Comparison of ENCODE assay signal across 33 cellular contexts in genomic region chr2:240363718-240364581, GRCh38.
DNase-seq lines count a peak whose midpoint lies in the region; ATAC-seq, FAIRE-seq and TF ChIP-seq lines count a peak whose summit lies in the region.
"Had no signal": no experiment of that assay in that cellular context is flagged by ENCODE, and none has a peak within 500 bp of the region (broad histone marks: within the 10 kb centered on the region; RNA-seq: fewer than 3 reads in every experiment).

No MANE protein-coding gene starts in this region.

- H2BK120ac ChIP-seq in neuronal stem cell (ENCODE audit: low read depth, low read length), result peak overlapping the region; percentile 73

- peak; percentile 17 for DNase-seq in Right ventricle myocardium superior
- no peak for DNase-seq in Right ventricle myocardium inferior (ENCODE audit: missing footprints)
- peak; percentile 42 for DNase-seq in RPMI8226
- peak; percentile 45 for DNase-seq in kidney
- DNase-seq in neuronal stem cell (ENCODE audit: low spot score), result no peak
- DNase-seq in NCI-H187 treated with DMSO at 0.1 percent for 48 hours (lab: John Stamatoyannopoulos, UW), result no peak
- DNase-seq in activated T-cell treated with anti-CD3 and anti-CD28 coated beads, Interleukin-2, amount 50 U/mL, for 1 hour, result no peak
- DNase-seq: activated CD4-positive, alpha-beta T cell treated with anti-CD3 and anti-CD28 coated beads for 4 hours; amygdala; CD8-positive, alpha-beta T cell; left colon; mesendoderm; NCI-H1092 treated with DMSO at 0.1 percent for 48 hours; NCI-H1930; NCI-H2227 treated with DMSO at 0.1 percent for 48 hours; NCI-H526; PC-9; retina; SIG-M5; stimulated activated CD4-positive, alpha-beta T cell treated with anti-CD3 and anti-CD28 coated beads, Interleukin-1b, Interleukin-23, amount 100 ng/mL, for 48 hours; stimulated activated naive CD4-positive, alpha-beta T cell treated with Interleukin-2 at 50 U/mL for 16 hours; SW 1271; T-helper 9 cell had no signal

- peak overlapping the region; percentile 97 for H2BK15ac ChIP-seq in neuronal stem cell (ENCODE audit: low read length)

- no peak overlapping the region for H2AFZ ChIP-seq in neuronal stem cell (ENCODE audit: low read length)
- H2AFZ ChIP-seq: PC-9 had no signal

- peak overlapping the region; percentile 79 for H2BK12ac ChIP-seq in neuronal stem cell (ENCODE audit: low read length)

- H3K18ac ChIP-seq in neuronal stem cell (ENCODE audit: low read length), result peak overlapping the region; percentile 88

- H3K4me1 ChIP-seq in kidney (ENCODE audit: control insufficient read depth in 1 of 2, insufficient read depth in 1 of 2, low read depth in 1 of 2, low read length in 2 of 2) (no peaks in the 10 kb centered on the region), neuronal stem cell (ENCODE audit: control insufficient read depth in 2 of 2, insufficient read depth in 1 of 2, low read depth in 1 of 2, low read length in 2 of 2) (peaks cover 0 to 7% of the 10 kb centered on the region in 2 donors)
- H3K4me1 ChIP-seq: breast epithelium, vagina had no signal

- intact Hi-C loops in Right ventricle myocardium superior (cut with DNase I) (no loop called here), Right ventricle myocardium inferior (cut with DNase I) (no loop called here), kidney (cut with DNase I) (no loop called here)

- no peak overlapping the region for H2BK5ac ChIP-seq in neuronal stem cell (ENCODE audit: low read length)

- H3K36me3 ChIP-seq in kidney (ENCODE audit: control insufficient read depth in 1 of 2, insufficient read depth in 2 of 2, low read length in 2 of 2) (no peaks in the 10 kb centered on the region), neuronal stem cell (replicated peaks in 1 of 2; ENCODE audit: control insufficient read depth in 2 of 2, insufficient read depth in 2 of 2, low read length in 2 of 2) (no peaks in the 10 kb centered on the region)
- H3K36me3 ChIP-seq: breast epithelium, gastroesophageal sphincter, pancreas, vagina had no signal

- WGBS in neuronal stem cell (ENCODE audit: extremely low coverage in 2 of 2, insufficient read length in 2 of 2, insufficient replicate concordance in 1 of 2), 2 donors, result no CpG with 5 or more reads among the region's 28 CpGs

- peaks cover 4 to 15% of the 10 kb centered on the region in 2 donors for H3K9me3 ChIP-seq in kidney (ENCODE audit: control insufficient read depth in 1 of 2, low read length in 2 of 2)
- H3K9me3 ChIP-seq in neuronal stem cell (replicated peaks in 1 of 2; ENCODE audit: control insufficient read depth in 2 of 2, insufficient read depth in 1 of 2, low read depth in 1 of 2, low read length in 2 of 2), result peaks cover 22 to 23% of the 10 kb centered on the region in 2 donors
- H3K9me3 ChIP-seq: pancreas, vagina had no signal

- no peak overlapping the region for H4K91ac ChIP-seq in neuronal stem cell (ENCODE audit: low read depth, low read length, poor library complexity)

- no peak for ATAC-seq in Right ventricle myocardium superior (ENCODE audit: poor library complexity)
- no peak for ATAC-seq in Right ventricle myocardium inferior
- ATAC-seq in HG02678 (IDR thresholded peaks at IDR 0.05; ENCODE audit: unreplicated experiment), result no peak
- ATAC-seq: activated naive CD4-positive, alpha-beta T cell treated with anti-CD3 and anti-CD28 coated beads, Interleukin-2, amount 50 U/mL, for 72 hours; CD8-positive, alpha-beta T cell; gastroesophageal sphincter; left colon; pancreas had no signal

- H3K27ac ChIP-seq in kidney (ENCODE audit: low read depth in 2 of 2, low read length in 2 of 2) (no peak overlapping the region), neuronal stem cell (replicated peaks; ENCODE audit: low read length) (no peak overlapping the region)
- H3K27ac ChIP-seq: breast epithelium, gastroesophageal sphincter, pancreas, PC-9, vagina, VCaP had no signal

- peak overlapping the region; percentile 94 for H2AK5ac ChIP-seq in neuronal stem cell (ENCODE audit: low read depth, low read length)

- no peak overlapping the region for H3K9ac ChIP-seq in kidney (ENCODE audit: low read length in 2 of 2)
- peak overlapping the region; percentile 80 for H3K9ac ChIP-seq in neuronal stem cell (ENCODE audit: low read depth, low read length, poor library complexity)

- H4K8ac ChIP-seq in neuronal stem cell (ENCODE audit: low read depth, low read length), result no peak overlapping the region

- no peak overlapping the region for H3K4ac ChIP-seq in neuronal stem cell (ENCODE audit: low read length)

- no peaks in the 10 kb centered on the region for H3K79me1 ChIP-seq in neuronal stem cell (ENCODE audit: low read depth, low read length)

- no peak for FAIRE-seq in kidney (lab: Jason Lieb, UNC)
- FAIRE-seq: A204.1, endothelial cell of umbilical vein, pancreas had no signal

- H3K4me2 ChIP-seq in neuronal stem cell (ENCODE audit: insufficient read depth, low read length, poor library complexity, severe bottlenecking), result no peak overlapping the region
- H3K4me2 ChIP-seq: PC-9, smooth muscle cell had no signal

- no peak overlapping the region for H3K4me3 ChIP-seq in kidney (ENCODE audit: low read length in 2 of 2)
- H3K4me3 ChIP-seq in neuronal stem cell (ENCODE audit: low read length in 2 of 2), result peak overlapping the region in 1 of 2 donors; percentile 14
- H3K4me3 ChIP-seq: breast epithelium, gastroesophageal sphincter, pancreas, PC-9, smooth muscle cell, vagina had no signal

- TF ChIP-seq CTCF in kidney (IDR thresholded peaks at IDR 0.05; ENCODE audit: borderline replicate concordance, extremely low read depth, insufficient read depth), result no peak

- peaks cover 0 to 3% (median 0%) of the 10 kb centered on the region in 3 experiments for H3K27me3 ChIP-seq in neuronal stem cell (ENCODE audit: control insufficient read depth in 3 of 3, insufficient read depth in 3 of 3, low read depth in 1 of 3, low read length in 3 of 3)
- H3K27me3 ChIP-seq: gastroesophageal sphincter, pancreas, vagina had no signal

- peak overlapping the region; percentile 86 for H3K14ac ChIP-seq in neuronal stem cell (ENCODE audit: low read length)

- H3K23ac ChIP-seq in neuronal stem cell (ENCODE audit: low read depth, low read length, poor library complexity), result no peak overlapping the region

Comparison
In these comparisons a context has a peak if more than half of its experiments do, and no peak if none do; other contexts are left out.
1. DNase-seq: peak in Right ventricle myocardium superior (single experiment), RPMI8226 (single experiment) and kidney (single experiment); none in Right ventricle myocardium inferior (single experiment), neuronal stem cell (single experiment), NCI-H187 treated with DMSO at 0.1 percent for 48 hours (single experiment) and activated T-cell treated with anti-CD3 and anti-CD28 coated beads, Interleukin-2, amount 50 U/mL, for 1 hour (single experiment).